In the genomic region with DNA sequence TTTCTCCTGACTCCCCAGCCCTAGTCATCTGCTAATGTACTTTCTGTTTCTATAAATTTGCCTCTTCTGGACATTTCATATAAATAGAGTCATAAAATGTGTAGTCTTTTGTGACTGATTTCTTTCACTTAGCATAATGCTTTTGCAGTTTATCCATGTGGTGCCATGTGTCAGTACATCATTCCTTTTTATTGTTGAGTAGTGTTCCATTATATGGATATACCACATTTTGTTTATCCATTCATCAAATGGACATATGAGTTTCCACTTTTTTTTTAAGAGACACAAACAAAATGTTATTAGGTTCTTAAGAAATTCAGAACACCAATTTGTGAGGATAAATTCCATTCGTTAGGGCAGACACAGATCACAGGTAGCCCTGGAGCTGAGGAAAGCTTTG, we compare ENCODE assay signal across 25 cellular contexts.
"Had no signal": no experiment of that assay in that cellular context is flagged by ENCODE, and none has a peak within 500 bp of the region (broad histone marks: within the 10 kb centered on the region; RNA-seq: fewer than 3 reads in every experiment).

No MANE protein-coding gene starts in this region.

- H2AFZ ChIP-seq: hepatocyte had no signal

- ATAC-seq: effector memory CD8-positive, alpha-beta T cell; esophagus mucosa; foreskin keratinocyte; gastrocnemius medialis; gastroesophageal sphincter; heart left ventricle; heart right ventricle had no signal

- H3K36me3 ChIP-seq: colonic mucosa had no signal

- H3K27ac ChIP-seq: colonic mucosa, coronary artery, dorsolateral prefrontal cortex, epithelial cell of prostate, esophagus muscularis mucosa, esophagus squamous epithelium, foreskin keratinocyte, gastrocnemius medialis, gastroesophageal sphincter, heart left ventricle, heart right ventricle, hepatocyte had no signal

- H3K4me1 ChIP-seq: colonic mucosa, esophagus muscularis mucosa, esophagus squamous epithelium, foreskin keratinocyte, gastrocnemius medialis, gastroesophageal sphincter, heart left ventricle, heart right ventricle had no signal

- H3K27me3 ChIP-seq: colonic mucosa, dorsolateral prefrontal cortex, esophagus muscularis mucosa, esophagus squamous epithelium, foreskin keratinocyte, gastrocnemius medialis, gastroesophageal sphincter, heart left ventricle, heart right ventricle, hepatocyte had no signal

- DNase-seq: colonic mucosa; cortex of kidney; dermis blood vessel endothelial cell; dorsolateral prefrontal cortex; effector CD4-positive, alpha-beta T cell; effector CD8-positive, alpha-beta T cell; effector memory CD4-positive, alpha-beta T cell; effector memory CD8-positive, alpha-beta T cell; endodermal cell; erythroblast; esophagus squamous epithelium; foreskin fibroblast; foreskin keratinocyte; foreskin melanocyte; gastrocnemius medialis; glutamatergic neuron; head of caudate nucleus; heart left ventricle; heart right ventricle had no signal

- H3K4me2 ChIP-seq: hepatocyte had no signal

- H3K4me3 ChIP-seq: colonic mucosa, coronary artery, dorsolateral prefrontal cortex, esophagus muscularis mucosa, esophagus squamous epithelium, gastrocnemius medialis, gastroesophageal sphincter, heart left ventricle, heart right ventricle, hepatocyte had no signal

- H3K79me2 ChIP-seq: hepatocyte had no signal

- H3K9me3 ChIP-seq: colonic mucosa, esophagus muscularis mucosa, esophagus squamous epithelium, gastrocnemius medialis, gastroesophageal sphincter, heart left ventricle, heart right ventricle had no signal
